In the genomic region with DNA sequence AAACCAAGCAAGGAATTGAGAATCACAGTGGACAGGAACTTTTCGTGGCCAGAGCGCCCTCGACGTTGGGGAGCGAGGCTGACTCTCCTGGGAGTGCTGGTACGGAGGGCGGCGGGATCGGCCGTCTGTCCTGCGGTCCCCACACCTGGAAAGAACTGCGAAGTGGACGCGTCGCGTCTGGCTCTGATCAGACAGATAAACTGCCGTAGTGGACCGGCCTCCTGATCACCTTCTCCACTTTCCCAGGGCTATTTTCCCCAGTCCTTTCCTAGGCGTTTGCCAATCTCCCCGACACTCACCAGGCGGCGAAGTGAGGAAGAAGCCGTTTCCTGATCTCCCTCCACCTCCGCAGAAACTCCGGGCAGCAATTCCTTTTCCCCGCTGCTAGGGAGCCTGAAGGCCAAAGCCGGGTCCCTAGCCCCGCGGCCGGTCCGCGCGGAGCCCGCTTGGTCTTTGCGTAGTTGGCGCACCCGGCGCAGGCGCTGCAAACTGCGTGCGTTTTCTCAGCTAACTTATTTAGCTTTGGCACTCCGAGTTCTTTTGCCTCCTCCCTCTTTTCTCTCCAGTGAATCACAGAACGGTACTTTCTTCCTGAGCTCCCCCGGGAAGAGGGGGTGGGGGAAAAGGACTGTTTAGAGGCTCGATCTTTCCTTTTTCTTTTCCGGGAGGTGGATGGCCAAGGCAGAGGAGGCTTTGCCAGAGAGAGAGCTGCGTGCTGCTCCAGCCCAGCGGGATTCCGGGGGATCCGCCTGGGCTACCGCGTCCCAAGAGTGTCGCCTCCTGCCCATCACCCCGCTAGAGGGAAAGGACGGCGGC, we compare ENCODE assay signal across 1 cellular context.
TF ChIP-seq lines count a peak whose summit lies in the region.

A gene (minus strand): TSS at position 491 of the 816 bp plus-strand sequence. CDS start 813 bp downstream, outside the sequence.

TF ChIP-seq in K562, 482 proteins besides CTCF, POLR2A, EP300 and RAD21:
- TF ChIP-seq, protein P1, sequence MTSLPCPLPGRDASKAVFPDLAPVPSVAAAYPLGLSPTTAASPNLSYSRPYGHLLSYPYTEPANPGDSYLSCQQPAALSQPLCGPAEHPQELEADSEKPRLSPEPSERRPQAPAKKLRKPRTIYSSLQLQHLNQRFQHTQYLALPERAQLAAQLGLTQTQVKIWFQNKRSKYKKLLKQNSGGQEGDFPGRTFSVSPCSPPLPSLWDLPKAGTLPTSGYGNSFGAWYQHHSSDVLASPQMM (CRISPR knock-in tag; IDR thresholded peaks at IDR 0.05): no peak
- TF ChIP-seq HNRNPLL (IDR thresholded peaks at IDR 0.05; ENCODE audit: low read depth, low read length, poor library complexity, severe bottlenecking) (peak; percentile 85), ZNF561 (CRISPR knock-in tag; conservative IDR thresholded peaks at IDR 0.05) (no peak), TAF15 (IDR thresholded peaks at IDR 0.05; ENCODE audit: low read depth, low read length) (peak; percentile 84; the same call in 1 of the 2 replicates), C11orf30 (IDR thresholded peaks at IDR 0.05; ENCODE audit: low read depth) (no peak)
